ENCODE assay signal across 10 cellular contexts in genomic region chr11:11845551-11845950, GRCh38. TPM values are rescaled to one million over a fixed set of nuclear protein-coding genes. Genes with fewer than 3 reads are reported as not detected.
DNase-seq lines count a peak whose midpoint lies in the region; ATAC-seq and TF ChIP-seq lines count a peak whose summit lies in the region.
"Had no signal": no experiment of that assay in that cellular context is flagged by ENCODE, and none has a peak within 500 bp of the region (broad histone marks: within the 10 kb centered on the region; RNA-seq: fewer than 3 reads in every experiment).

No MANE protein-coding gene starts in this region.

- no peak for TF ChIP-seq CTCF in cardiac muscle cell (IDR thresholded peaks at IDR 0.05; ENCODE audit: low read depth, low read length)
- no peak for TF ChIP-seq CTCF in heart right ventricle (IDR thresholded peaks at IDR 0.05)
- TF ChIP-seq CTCF in ascending aorta (IDR thresholded peaks at IDR 0.05) = no peak
- no peak for TF ChIP-seq CTCF in lower lobe of right lung (IDR thresholded peaks at IDR 0.05)
- TF ChIP-seq CTCF in upper lobe of left lung (IDR thresholded peaks at IDR 0.05) = no peak

- no peak overlapping the region for H3K4me3 ChIP-seq in cardiac muscle cell
- no peak overlapping the region for H3K4me3 ChIP-seq in heart right ventricle
- H3K4me3 ChIP-seq in ascending aorta = peak overlapping the region in 1 of 2 donors; percentile 8
- no peak overlapping the region for H3K4me3 ChIP-seq in lower lobe of right lung
- no peak overlapping the region for H3K4me3 ChIP-seq in upper lobe of left lung

- H3K9me3 ChIP-seq in cardiac muscle cell (ENCODE audit: low read depth) (no peaks in the 10 kb centered on the region), heart right ventricle (no peaks in the 10 kb centered on the region), ascending aorta (no peaks in the 10 kb centered on the region), lower lobe of right lung (no peaks in the 10 kb centered on the region), upper lobe of left lung (no peaks in the 10 kb centered on the region)

- H3K36me3 ChIP-seq in cardiac muscle cell (no peaks in the 10 kb centered on the region), heart right ventricle (no peaks in the 10 kb centered on the region), ascending aorta (no peaks in the 10 kb centered on the region), lower lobe of right lung (no peaks in the 10 kb centered on the region), upper lobe of left lung (no peaks in the 10 kb centered on the region)

- H3K27me3 ChIP-seq in cardiac muscle cell (no peaks in the 10 kb centered on the region), heart right ventricle (no peaks in the 10 kb centered on the region), ascending aorta (no peaks in the 10 kb centered on the region), lower lobe of right lung (ENCODE audit: low read depth) (no peaks in the 10 kb centered on the region), upper lobe of left lung (no peaks in the 10 kb centered on the region)

- ATAC-seq in heart right ventricle (no peak), lower lobe of right lung (no peak), upper lobe of left lung (ENCODE audit: low FRiP score in 2 of 2) (no peak), GM21737 (IDR thresholded peaks at IDR 0.05; ENCODE audit: unreplicated experiment) (no peak)

- WGBS in heart right ventricle, 2 donors = 35 to 40% methylated on average over 1 of the region's 1 CpG
- WGBS in upper lobe of left lung, 2 donors = 35 to 39% methylated on average over 1 of the region's 1 CpG

- TF ChIP-seq POLR2A in upper lobe of left lung (IDR thresholded peaks at IDR 0.05) = no peak

- H3K27ac ChIP-seq in cardiac muscle cell (peak overlapping the region; percentile 97), heart right ventricle (peak overlapping the region in 4 of 10 donors; percentile 93 to 99 (median 97)), ascending aorta (peak overlapping the region; percentile 99), lower lobe of right lung (peak overlapping the region; percentile 7), upper lobe of left lung (peak overlapping the region in 3 of 4 donors; percentile 95 to 100 (median 98))

- intact Hi-C loops in heart right ventricle (cut with DNase I) (loop anchor here in 2 of 10 donors (5.0 kb wide), 1 partner anchor 48 kb away; no protein-coding TSS in a partner anchor), ascending aorta (cut with DNase I) (loop anchor here (5.0 to 10.0 kb wide), 2 partner anchors 69 to 1038 kb away; partner anchors contain the start of gene EIF4G2), lower lobe of right lung (cut with DNase I) (no loop called here)

- DNase-seq in cardiac muscle cell (ENCODE audit: low read depth in 1 of 2, low spot score in 1 of 2) (no peak), heart right ventricle (no peak), ascending aorta (ENCODE audit: low spot score in 2 of 2) (no peak), lower lobe of right lung (no peak), upper lobe of left lung (no peak), hippocampal formation (lab: John Stamatoyannopoulos, UW) (no peak), NCI-H2107 treated with DMSO at 0.1 percent for 48 hours (lab: John Stamatoyannopoulos, UW; ENCODE audit: unreplicated experiment) (no peak)
- DNase-seq: NCI-H1092, SW 1271 had no signal

- no peak for TF ChIP-seq EP300 in upper lobe of left lung (IDR thresholded peaks at IDR 0.05)

- H3K4me1 ChIP-seq in cardiac muscle cell (ENCODE audit: low read depth) (peaks cover 62% of the 10 kb centered on the region), heart right ventricle (peaks cover 0 to 83% (median 74%) of the 10 kb centered on the region in 9 donors), ascending aorta (peaks cover 22 to 55% of the 10 kb centered on the region in 2 donors), lower lobe of right lung (peaks cover 78% of the 10 kb centered on the region), upper lobe of left lung (peaks cover 53 to 76% (median 67%) of the 10 kb centered on the region in 4 donors)

RNA-seq across cellular contexts. Expression of gene USP47, which starts 3.8 kb away (rescaled TPM):
- 50.4 and 59.6 TPM in 2 replicates for total RNA-seq in cardiac muscle cell
- 46.6 and 72.3 TPM in 2 replicates for polyA plus RNA-seq in cardiac muscle cell
- total RNA-seq in heart right ventricle = 10 to 100 TPM; 46.4 to 56.4 (median 52.8) TPM
- polyA plus RNA-seq in heart right ventricle = 10 to 100 TPM; 30.5 to 33.2 TPM
- total RNA-seq in ascending aorta = 18.2 TPM
- total RNA-seq in lower lobe of right lung = 45.2 TPM
- total RNA-seq in upper lobe of left lung = 100 to 1,000 TPM in 2 of 6 donors, 10 to 100 TPM in 4; 32.4 to 132 (median 79.0) TPM
